9 cellular contexts compared by ENCODE assay signal in the genomic region with DNA sequence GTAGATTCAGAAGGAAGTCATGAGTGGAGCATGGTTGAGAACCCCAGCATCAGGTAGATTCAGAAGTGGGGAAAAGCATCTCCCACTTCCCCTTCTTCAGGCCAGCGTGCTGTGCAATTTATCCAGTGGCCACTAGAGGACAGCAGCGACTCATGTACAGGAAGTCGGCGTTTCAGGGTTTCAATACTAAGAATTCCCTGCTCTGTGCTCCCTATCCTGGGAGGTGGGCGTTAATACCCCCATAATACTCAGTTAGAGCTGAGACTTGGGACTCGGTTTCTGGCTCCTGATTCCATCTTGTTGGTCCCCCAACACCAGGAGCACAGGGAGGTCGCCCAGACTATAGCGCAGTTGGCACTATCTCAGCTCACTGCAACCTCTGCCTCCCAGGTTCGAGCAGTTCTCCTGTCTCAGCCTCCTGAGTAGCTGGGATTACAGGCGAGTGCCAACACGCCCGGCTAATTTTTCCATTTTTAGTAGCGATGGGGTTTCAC.
A peak's percentile ranks its signal among the peaks of the same experiment; 100 is the strongest.
DNase-seq lines count a peak whose midpoint lies in the region; ATAC-seq and TF ChIP-seq lines count a peak whose summit lies in the region.
"Had no signal": no experiment of that assay in that cellular context is flagged by ENCODE, and none has a peak within 500 bp of the region (broad histone marks: within the 10 kb centered on the region; RNA-seq: fewer than 3 reads in every experiment).

No MANE protein-coding gene starts in this region.

- H3K9me3 ChIP-seq in PC-3 (ENCODE audit: low read length): no peaks in the 10 kb centered on the region
- H3K9me3 ChIP-seq in testis: no peaks in the 10 kb centered on the region

- H3K9me2 ChIP-seq in PC-3 (replicated peaks; ENCODE audit: low read length): no peaks in the 10 kb centered on the region

- H3K36me3 ChIP-seq in PC-3 (ENCODE audit: low read depth, low read length): no peaks in the 10 kb centered on the region
- no peaks in the 10 kb centered on the region for H3K36me3 ChIP-seq in testis (ENCODE audit: low read depth, missing control alignments)
- H3K36me3 ChIP-seq: BLaER1 had no signal

- H3K27me3 ChIP-seq in PC-3 (ENCODE audit: low read length) (no peaks in the 10 kb centered on the region), testis (no peaks in the 10 kb centered on the region)
- H3K27me3 ChIP-seq: BLaER1 had no signal

- no TSS peak for BruUV-seq in PC-3 (replicated peaks; lab: Mats Ljungman, UMichigan)

- 29 to 31% methylated on average over 13 of the region's 13 CpGs for WGBS in testis, 2 donors

- POLR2A ChIA-PET in PC-3 (lab: Charles Lee; ENCODE audit: unreplicated experiment): no interaction called here

- H3K4me1 ChIP-seq in PC-3 (ENCODE audit: insufficient read depth, low read length) (no peaks in the 10 kb centered on the region), testis (no peaks in the 10 kb centered on the region)

- ATAC-seq in PC-3: peak; percentile 83

- TF ChIP-seq CTCF in PC-3 (conservative IDR thresholded peaks at IDR 0.05; ENCODE audit: low read depth, low read length) (peak; percentile 96), fibroblast of pulmonary artery (IDR thresholded peaks at IDR 0.05; ENCODE audit: low read length, missing control alignments) (peak; percentile 95), testis (IDR thresholded peaks at IDR 0.05) (peak; percentile 84 to 99 (median 92))

- H3K9ac ChIP-seq in PC-3 (ENCODE audit: low read length): no peak overlapping the region
- H3K9ac ChIP-seq: BLaER1 had no signal

- CTCF ChIA-PET in PC-3 (lab: Charles Lee): interaction anchor here (0.5 to 1.3 kb wide), 4 partner anchors 28 to 283 kb away, joined by 3 to 9 read pairs (median 3); no protein-coding TSS in a partner anchor

- intact Hi-C loops in PC-3 (cut with micrococcal nuclease): loop anchor here (1.0 kb wide), 4 partner anchors 28 to 587 kb away; no protein-coding TSS in a partner anchor
- intact Hi-C loops in testis (cut with DNase I; ENCODE audit: low total_unique reads): no loop called here

- H2AFZ ChIP-seq in PC-3 (ENCODE audit: low read length): peak overlapping the region; percentile 56; the same call in 1 of the 2 replicates

- 0 out of 2 replicates have a peak overlapping the region, but pooled peaks have one; percentile 5 for H3K4me3 ChIP-seq in PC-3 (ENCODE audit: low read length)
- H3K4me3 ChIP-seq in fibroblast of pulmonary artery (replicated peaks; ENCODE audit: low read depth, low read length): no peak overlapping the region
- H3K4me3 ChIP-seq in testis: no peak overlapping the region
- H3K4me3 ChIP-seq: BLaER1 had no signal

- H4K20me1 ChIP-seq in PC-3 (ENCODE audit: low read length): no peaks in the 10 kb centered on the region
- H4K20me1 ChIP-seq: BLaER1 had no signal

- TF ChIP-seq POLR2A in testis (IDR thresholded peaks at IDR 0.05): no peak

- H3K79me2 ChIP-seq in PC-3 (ENCODE audit: low read length): no peaks in the 10 kb centered on the region

- peak overlapping the region; percentile 66 for H3K4me2 ChIP-seq in PC-3 (ENCODE audit: low read length)
- H3K4me2 ChIP-seq: BLaER1 had no signal

- H3F3A ChIP-seq in PC-3 (ENCODE audit: low read length, unreplicated experiment): no peaks in the 10 kb centered on the region

- H3K27ac ChIP-seq in PC-3 (ENCODE audit: low read length) (no peak overlapping the region), testis (no peak overlapping the region)
- H3K27ac ChIP-seq: BLaER1 had no signal

- DNase-seq in NCI-H1417 (lab: John Stamatoyannopoulos, UW): peak; percentile 61 to 80 (median 73)
- DNase-seq in NCI-H1417 treated with DMSO at 0.1 percent for 48 hours (lab: John Stamatoyannopoulos, UW): no peak
- DNase-seq in HT-29 (ENCODE audit: low spot score): peak; percentile 87
- peak; percentile 90 for DNase-seq in PC-3
- peak; percentile 78 for DNase-seq in activated T-cell treated with anti-CD3 and anti-CD28 coated beads, Interleukin-2, amount 50 U/mL, for 1 hour
- peak; percentile 65 for DNase-seq in fibroblast of pulmonary artery (ENCODE audit: low read depth)
- peak in 48 of 56 donors; percentile 3 to 84 (median 27) for DNase-seq in nucleus accumbens (lab: John Stamatoyannopoulos, UW)
- DNase-seq in testis: peak; percentile 84
